Comparison of ENCODE assay signal across 8 cellular contexts in genomic region chr20:51318058-51318960, GRCh38.
DNase-seq lines count a peak whose midpoint lies in the region; ATAC-seq and TF ChIP-seq lines count a peak whose summit lies in the region.

No MANE protein-coding gene starts in this region.

- H3K9ac ChIP-seq in SU-DHL-6 (ENCODE audit: low read length): no peak overlapping the region

- H3K9me3 ChIP-seq in HAP-1: no peaks in the 10 kb centered on the region; the same call in 1 of the 2 replicates
- H3K9me3 ChIP-seq in SU-DHL-6 (ENCODE audit: insufficient read depth, low read length): no peaks in the 10 kb centered on the region

- no peaks in the 10 kb centered on the region for H3F3A ChIP-seq in SU-DHL-6 (ENCODE audit: insufficient read depth)

- in situ Hi-C loops in HAP-1 (cut with MboI; ENCODE audit: low sequenced_read_pairs): no loop called here

- H3K4me1 Mint-ChIP-seq in activated naive CD8-positive, alpha-beta T cell treated with anti-CD3 and anti-CD28 coated beads, Interleukin-2, amount 10 ng/mL, durations not matched to agents 7 days and 5 days: peaks cover 2% of the 10 kb centered on the region

- peak; percentile 36 for ATAC-seq in activated naive CD8-positive, alpha-beta T cell treated with anti-CD3 and anti-CD28 coated beads, Interleukin-2, amount 10 ng/mL, durations not matched to agents 7 days and 5 days (ENCODE audit: low read depth)

- H3K79me2 ChIP-seq in SU-DHL-6 (ENCODE audit: insufficient read depth, low read length): no peaks in the 10 kb centered on the region

- no peaks in the 10 kb centered on the region for H3K9me2 ChIP-seq in SU-DHL-6 (replicated peaks; ENCODE audit: insufficient read depth, low read length)

- no peaks in the 10 kb centered on the region for H3K36me3 Mint-ChIP-seq in activated naive CD8-positive, alpha-beta T cell treated with anti-CD3 and anti-CD28 coated beads, Interleukin-2, amount 10 ng/mL, durations not matched to agents 7 days and 5 days

- no peak overlapping the region for H3K27ac ChIP-seq in SU-DHL-6 (ENCODE audit: low read depth, low read length)

- H3K4me1 ChIP-seq in HAP-1: peaks cover 6% of the 10 kb centered on the region; the same call in 1 of the 2 replicates

- no peak overlapping the region for H3K4me3 Mint-ChIP-seq in activated naive CD8-positive, alpha-beta T cell treated with anti-CD3 and anti-CD28 coated beads, Interleukin-2, amount 10 ng/mL, durations not matched to agents 7 days and 5 days

- peak; percentile 56 for TF ChIP-seq CTCF in AG04449 (IDR thresholded peaks at IDR 0.05; ENCODE audit: insufficient read depth, low read length, missing control alignments)
- TF ChIP-seq CTCF in SU-DHL-6 (IDR thresholded peaks at IDR 0.05; ENCODE audit: insufficient read depth, low read length, poor library complexity, severe bottlenecking): peak; percentile 53

- DNase-seq in AG04449 (ENCODE audit: low read depth, low spot score) (no peak), HAP-1 (ENCODE audit: low spot score in 2 of 2) (peak; percentile 38 to 92), kidney tubule cell (ENCODE audit: low spot score) (peak; percentile 19), GDM1 (lab: John Stamatoyannopoulos, UW) (no peak), OCI-M2 (lab: John Stamatoyannopoulos, UW; ENCODE audit: unreplicated experiment) (no peak)
- peak; percentile 52 for DNase-seq in activated naive CD8-positive, alpha-beta T cell treated with anti-CD3 and anti-CD28 coated beads, Interleukin-2, amount 10 ng/mL, durations not matched to agents 7 days and 5 days
- peak; percentile 26 for DNase-seq in stimulated activated CD8-positive, alpha-beta memory T cell treated with anti-CD3 and anti-CD28 coated beads, Interleukin-4, amount 100 ng/mL, for 24 hours (ENCODE audit: low read depth)

- peak overlapping the region; percentile 40 for H3K27ac Mint-ChIP-seq in activated naive CD8-positive, alpha-beta T cell treated with anti-CD3 and anti-CD28 coated beads, Interleukin-2, amount 10 ng/mL, durations not matched to agents 7 days and 5 days

- POLR2A ChIA-PET in AG04449 (lab: Yijun Ruan, JAX): no interaction called here
- POLR2A ChIA-PET in activated naive CD8-positive, alpha-beta T cell treated with anti-CD3 and anti-CD28 coated beads, Interleukin-2, amount 10 ng/mL, durations not matched to agents 7 days and 5 days (lab: Charles Lee): interaction anchor here (0.7 kb wide), 1 partner anchor 125 kb away, joined by 4 read pairs; no protein-coding TSS in a partner anchor

- H3K4me3 ChIP-seq in AG04449 (ENCODE audit: low read depth, low read length): no peak overlapping the region
- no peak overlapping the region for H3K4me3 ChIP-seq in HAP-1
- H3K4me3 ChIP-seq in SU-DHL-6 (ENCODE audit: insufficient read depth, low read length, poor library complexity, severe bottlenecking): no peak overlapping the region

- H3K27me3 Mint-ChIP-seq in activated naive CD8-positive, alpha-beta T cell treated with anti-CD3 and anti-CD28 coated beads, Interleukin-2, amount 10 ng/mL, durations not matched to agents 7 days and 5 days: no peaks in the 10 kb centered on the region

- H3K9me3 Mint-ChIP-seq in activated naive CD8-positive, alpha-beta T cell treated with anti-CD3 and anti-CD28 coated beads, Interleukin-2, amount 10 ng/mL, durations not matched to agents 7 days and 5 days: peaks cover 4% of the 10 kb centered on the region

- H2AFZ ChIP-seq in SU-DHL-6 (ENCODE audit: low read depth, low read length, severe bottlenecking): no peak overlapping the region

- CTCF ChIA-PET in AG04449 (lab: Yijun Ruan, JAX): interaction anchor here (0.6 to 5.4 kb wide), 11 partner anchors 8 to 338 kb away, joined by 3 to 63 read pairs (median 5); no protein-coding TSS in a partner anchor

- no peak overlapping the region for H3K4me2 ChIP-seq in SU-DHL-6 (ENCODE audit: low read depth, low read length, poor library complexity, severe bottlenecking)

- H3K36me3 ChIP-seq in HAP-1 (replicated peaks) (no peaks in the 10 kb centered on the region), SU-DHL-6 (ENCODE audit: low read length) (no peaks in the 10 kb centered on the region)

- H3K27me3 ChIP-seq in HAP-1 (ENCODE audit: low read depth) (no peaks in the 10 kb centered on the region), SU-DHL-6 (ENCODE audit: low read length) (no peaks in the 10 kb centered on the region)

- H4K20me1 ChIP-seq in SU-DHL-6 (ENCODE audit: low read depth, low read length): no peaks in the 10 kb centered on the region

Comparison
In these comparisons a context has a peak if more than half of its experiments do, and no peak if none do; other contexts are left out.
1. DNase-seq: peak in HAP-1 (2 of 2), activated naive CD8-positive, alpha-beta T cell treated with anti-CD3 and anti-CD28 coated beads, Interleukin-2, amount 10 ng/mL, durations not matched to agents 7 days and 5 days (single experiment), kidney tubule cell (single experiment) and stimulated activated CD8-positive, alpha-beta memory T cell treated with anti-CD3 and anti-CD28 coated beads, Interleukin-4, amount 100 ng/mL, for 24 hours (single experiment); none in AG04449 (single experiment), GDM1 (single experiment) and OCI-M2 (single experiment).